Comparison of ENCODE assay signal across 26 cellular contexts in genomic region chr6:82160255-82160990, GRCh38.
"Had no signal": no experiment of that assay in that cellular context is flagged by ENCODE, and none has a peak within 500 bp of the region (broad histone marks: within the 10 kb centered on the region; RNA-seq: fewer than 3 reads in every experiment).

No MANE protein-coding gene starts in this region.

- DNase-seq: activated CD4-positive, alpha-beta memory T cell treated with anti-CD3 and anti-CD28 coated beads for 36 hours; activated CD4-positive, alpha-beta T cell treated with anti-CD3 and anti-CD28 coated beads for 36 hours; activated CD4-positive, alpha-beta T cell treated with anti-CD3 and anti-CD28 coated beads, Interleukin-2, amount 10 ng/mL, durations not matched to agents 24 days and 14 days; activated CD4-positive, CD25-positive, alpha-beta regulatory T cell; activated CD4-positive, CD25-positive, alpha-beta regulatory T cell treated with anti-CD3 and anti-CD28 coated beads, Interleukin-2, amount 50 U/mL, for 72 hours; activated CD8-positive, alpha-beta memory T cell treated with anti-CD3 and anti-CD28 coated beads, Interleukin-2, amount 10 ng/mL, durations not matched to agents 7 days and 5 days; activated CD8-positive, alpha-beta memory T cell treated with anti-CD3 and anti-CD28 coated beads, Interleukin-2, amount 50 U/mL, for 4 hours; activated CD8-positive, alpha-beta T cell treated with anti-CD3 and anti-CD28 coated beads, Interleukin-2, amount 10 ng/mL, durations not matched to agents 7 days and 5 days; activated effector memory CD4-positive, alpha-beta T cell treated with anti-CD3 and anti-CD28 coated beads, Interleukin-2, amount 50 U/mL, for 16 hours; activated naive CD4-positive, alpha-beta T cell treated with anti-CD3 and anti-CD28 coated beads for 36 hours; activated naive CD8-positive, alpha-beta T cell treated with anti-CD3 and anti-CD28 coated beads for 36 hours; activated naive CD8-positive, alpha-beta T cell treated with anti-CD3 and anti-CD28 coated beads, Interleukin-2, amount 50 U/mL, for 24 hours; activated T-cell treated with anti-CD3 and anti-CD28 coated beads, Interleukin-2, amount 50 U/mL, for 1 hour; activated T-cell treated with anti-CD3 and anti-CD28 coated beads, Interleukin-2, amount 50 U/mL, for 48 hours; adrenal gland; amygdala; aorta; body of pancreas; caudate nucleus; colonic mucosa; effector CD8-positive, alpha-beta T cell; foreskin fibroblast; head of caudate nucleus; T-helper 17 cell; T1000 had no signal

- H3K27me3 ChIP-seq: adrenal gland, body of pancreas, colonic mucosa had no signal

- ATAC-seq: activated CD4-positive, alpha-beta T cell treated with anti-CD3 and anti-CD28 coated beads for 36 hours; activated CD8-positive, alpha-beta memory T cell treated with anti-CD3 and anti-CD28 coated beads, Interleukin-2, amount 10 ng/mL, durations not matched to agents 7 days and 5 days; activated CD8-positive, alpha-beta T cell treated with anti-CD3 and anti-CD28 coated beads, Interleukin-2, amount 10 ng/mL, durations not matched to agents 7 days and 5 days; activated naive CD8-positive, alpha-beta T cell treated with anti-CD3 and anti-CD28 coated beads, Interleukin-2, amount 50 U/mL, for 24 hours; body of pancreas; esophagus mucosa; T-helper 17 cell had no signal

- H3K4me3 ChIP-seq: adrenal gland, body of pancreas, colonic mucosa had no signal

- H3K36me3 ChIP-seq: adrenal gland, colonic mucosa had no signal

- H3K9me3 ChIP-seq: adrenal gland, colonic mucosa had no signal

- H3K27ac ChIP-seq: adrenal gland, body of pancreas, colonic mucosa had no signal
